Comparison of ENCODE assay signal across 1 cellular context in genomic region chr1:204506969-204507316, GRCh38.
A peak's percentile ranks its signal among the peaks of the same experiment; 100 is the strongest.
TF ChIP-seq lines count a peak whose summit lies in the region.

No MANE protein-coding gene starts in this region.

TF ChIP-seq in HepG2, 621 proteins besides CTCF, POLR2A, EP300 and RAD21 (continued from another document and continues in another):
- TF ChIP-seq PATZ1 (CRISPR knock-in tag; IDR thresholded peaks at IDR 0.05) (0 out of 2 replicates have a peak, but pooled peaks have one; percentile 28), AKNA (CRISPR knock-in tag; IDR thresholded peaks at IDR 0.05; ENCODE audit: borderline replicate concordance) (no peak), JUN (CRISPR knock-in tag; IDR thresholded peaks at IDR 0.05) (0 out of 2 replicates have a peak, but pooled peaks have one; percentile 51), NFIB (CRISPR knock-in tag; IDR thresholded peaks at IDR 0.05; ENCODE audit: borderline replicate concordance) (no peak), ZNF766 (CRISPR knock-in tag; IDR thresholded peaks at IDR 0.05; ENCODE audit: borderline replicate concordance) (no peak), ZNF225 (CRISPR knock-in tag; IDR thresholded peaks at IDR 0.05) (no peak), BRCA1 (CRISPR knock-in tag; IDR thresholded peaks at IDR 0.05) (no peak), ZNF629 (CRISPR knock-in tag; conservative IDR thresholded peaks at IDR 0.05) (0 out of 2 replicates have a peak, but pooled peaks have one; percentile 34), HNF1A (IDR thresholded peaks at IDR 0.05; ENCODE audit: low read depth) (no peak), HNF1A (CRISPR knock-in tag; IDR thresholded peaks at IDR 0.05; ENCODE audit: borderline replicate concordance) (no peak), ZNF777 (CRISPR knock-in tag; IDR thresholded peaks at IDR 0.05) (no peak), RXRA (CRISPR knock-in tag; IDR thresholded peaks at IDR 0.05) (no peak), ZC3H4 (CRISPR knock-in tag; IDR thresholded peaks at IDR 0.05; ENCODE audit: borderline replicate concordance) (peak; percentile 26; the same call in 1 of the 2 replicates), RARA (CRISPR knock-in tag; IDR thresholded peaks at IDR 0.05) (peak; percentile 43), HIC2 (CRISPR knock-in tag; IDR thresholded peaks at IDR 0.05; ENCODE audit: low read depth) (no peak), ZNF430 (CRISPR knock-in tag; IDR thresholded peaks at IDR 0.05) (no peak; the same call in 1 of the 2 replicates), GATAD1 (CRISPR knock-in tag; IDR thresholded peaks at IDR 0.05) (peak; percentile 55), NFE2L1 (CRISPR knock-in tag; IDR thresholded peaks at IDR 0.05; ENCODE audit: borderline replicate concordance) (no peak), ZNF619 (CRISPR knock-in tag; IDR thresholded peaks at IDR 0.05) (no peak), ZNF552 (CRISPR knock-in tag; IDR thresholded peaks at IDR 0.05; ENCODE audit: borderline replicate concordance) (no peak), ZNF746 (CRISPR knock-in tag; IDR thresholded peaks at IDR 0.05) (no peak), BRD4 (CRISPR knock-in tag; IDR thresholded peaks at IDR 0.05) (no peak), ZNF354B (CRISPR knock-in tag; IDR thresholded peaks at IDR 0.05) (no peak), ZNF24 (IDR thresholded peaks at IDR 0.05) (peak; percentile 98), IKZF1 (IDR thresholded peaks at IDR 0.05) (no peak), PHF5A (CRISPR knock-in tag; IDR thresholded peaks at IDR 0.05; ENCODE audit: low read depth, unreplicated experiment) (peak; percentile 92), PBX3 (CRISPR knock-in tag; IDR thresholded peaks at IDR 0.05; ENCODE audit: borderline replicate concordance) (no peak), MATR3 (CRISPR knock-in tag; IDR thresholded peaks at IDR 0.05) (no peak), ZNF335 (CRISPR knock-in tag; IDR thresholded peaks at IDR 0.05) (peak; percentile 74), ZNF44 (CRISPR knock-in tag; IDR thresholded peaks at IDR 0.05) (peak; percentile 29; the same call in 1 of the 2 replicates), ZNF598 (CRISPR knock-in tag; IDR thresholded peaks at IDR 0.05; ENCODE audit: borderline replicate concordance) (no peak), ZFP62 (CRISPR knock-in tag; IDR thresholded peaks at IDR 0.05) (no peak), HINFP (CRISPR knock-in tag; IDR thresholded peaks at IDR 0.05; ENCODE audit: low read depth) (no peak), ZBTB26 (CRISPR knock-in tag; IDR thresholded peaks at IDR 0.05; ENCODE audit: borderline replicate concordance) (0 out of 2 replicates have a peak, but pooled peaks have one; percentile 55), PTBP1 (IDR thresholded peaks at IDR 0.05; ENCODE audit: low read depth, low read length, poor library complexity, severe bottlenecking) (no peak)
- TF ChIP-seq, protein P1, sequence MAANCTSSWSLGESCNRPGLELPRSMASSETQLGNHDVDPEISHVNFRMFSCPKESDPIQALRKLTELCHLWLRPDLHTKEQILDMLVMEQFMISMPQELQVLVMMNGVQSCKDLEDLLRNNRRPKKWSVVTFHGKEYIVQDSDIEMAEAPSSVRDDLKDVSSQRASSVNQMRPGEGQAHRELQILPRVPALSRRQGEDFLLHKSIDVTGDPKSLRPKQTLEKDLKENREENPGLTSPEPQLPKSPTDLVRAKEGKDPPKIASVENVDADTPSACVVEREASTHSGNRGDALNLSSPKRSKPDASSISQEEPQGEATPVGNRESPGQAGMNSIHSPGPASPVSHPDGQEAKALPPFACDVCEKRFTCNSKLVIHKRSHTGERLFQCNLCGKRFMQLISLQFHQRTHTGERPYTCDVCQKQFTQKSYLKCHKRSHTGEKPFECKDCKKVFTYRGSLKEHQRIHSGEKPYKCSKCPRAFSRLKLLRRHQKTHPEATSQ (CRISPR knock-in tag; IDR thresholded peaks at IDR 0.05; ENCODE audit: borderline replicate concordance) = no peak
- TF ChIP-seq, protein P2, sequence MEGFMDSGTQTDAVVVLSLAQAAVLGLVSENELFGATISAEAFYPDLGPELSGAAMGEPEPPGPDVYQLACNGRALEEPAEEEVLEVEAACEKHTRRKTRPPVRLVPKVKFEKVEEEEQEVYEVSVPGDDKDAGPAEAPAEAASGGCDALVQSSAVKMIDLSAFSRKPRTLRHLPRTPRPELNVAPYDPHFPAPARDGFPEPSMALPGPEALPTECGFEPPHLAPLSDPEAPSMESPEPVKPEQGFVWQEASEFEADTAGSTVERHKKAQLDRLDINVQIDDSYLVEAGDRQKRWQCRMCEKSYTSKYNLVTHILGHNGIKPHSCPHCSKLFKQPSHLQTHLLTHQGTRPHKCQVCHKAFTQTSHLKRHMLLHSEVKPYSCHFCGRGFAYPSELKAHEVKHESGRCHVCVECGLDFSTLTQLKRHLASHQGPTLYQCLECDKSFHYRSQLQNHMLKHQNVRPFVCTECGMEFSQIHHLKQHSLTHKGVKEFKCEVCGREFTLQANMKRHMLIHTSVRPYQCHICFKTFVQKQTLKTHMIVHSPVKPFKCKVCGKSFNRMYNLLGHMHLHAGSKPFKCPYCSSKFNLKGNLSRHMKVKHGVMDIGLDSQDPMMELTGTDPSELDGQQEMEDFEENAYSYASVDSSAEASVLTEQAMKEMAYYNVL (CRISPR knock-in tag; IDR thresholded peaks at IDR 0.05; ENCODE audit: borderline replicate concordance) = no peak
